Comparison of ENCODE assay signal across 26 cellular contexts in the genomic region with DNA sequence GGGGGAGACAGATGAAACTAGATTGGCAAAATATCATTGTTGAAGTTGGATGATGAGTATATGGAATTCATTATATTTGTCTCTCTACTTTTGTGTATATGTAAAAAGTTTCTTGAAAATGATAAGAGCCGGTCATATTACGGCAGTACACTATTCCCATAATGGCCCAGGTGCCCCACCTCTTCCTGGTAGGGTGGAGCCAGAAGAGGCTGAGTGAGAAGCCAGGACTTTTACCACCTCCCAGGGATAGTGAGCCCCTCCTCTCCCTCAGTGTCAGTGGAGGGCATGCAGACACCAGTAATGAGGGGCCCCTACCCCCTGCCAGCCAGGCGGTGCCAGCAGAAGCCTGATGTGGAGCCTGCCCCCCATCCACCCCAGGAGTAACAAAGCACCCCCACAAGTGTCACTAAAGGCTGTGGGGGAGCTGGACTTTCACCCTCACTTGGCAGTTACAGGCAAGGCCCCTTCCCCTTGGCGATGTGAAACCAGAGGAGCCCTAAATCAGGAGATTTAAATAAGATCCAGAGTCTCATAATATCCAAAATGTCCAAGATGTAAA.
"Had no signal": no experiment of that assay in that cellular context is flagged by ENCODE, and none has a peak within 500 bp of the region (broad histone marks: within the 10 kb centered on the region; RNA-seq: fewer than 3 reads in every experiment).

No MANE protein-coding gene starts in this region.

- H3K4me1 ChIP-seq: body of pancreas, colonic mucosa, esophagus squamous epithelium had no signal

- H3K4me3 ChIP-seq: body of pancreas, colonic mucosa, esophagus squamous epithelium, gastroesophageal sphincter had no signal

- H3K9me3 Mint-ChIP-seq: activated CD4-positive, alpha-beta memory T cell treated with anti-CD3 and anti-CD28 coated beads, Interleukin-2, amount 10 ng/mL, durations not matched to agents 7 days and 5 days; activated CD4-positive, alpha-beta T cell treated with anti-CD3 and anti-CD28 coated beads, Interleukin-2, amount 10 ng/mL, durations not matched to agents 7 days and 5 days; activated T-cell treated with anti-CD3 and anti-CD28 coated beads, Interleukin-2, amount 50 U/mL, for 4 hours; activated T-helper 17 cell treated with anti-CD3 and anti-CD28 coated beads, Interleukin-2, amount 50 U/mL, for 72 hours had no signal

- H3K36me3 ChIP-seq: colonic mucosa, esophagus squamous epithelium, gastroesophageal sphincter had no signal

- H3K27ac ChIP-seq: body of pancreas, colonic mucosa, esophagus squamous epithelium, gastroesophageal sphincter, VCaP had no signal

- H3K27me3 Mint-ChIP-seq: activated naive CD8-positive, alpha-beta T cell had no signal

- ATAC-seq: activated T-cell treated with anti-CD3 and anti-CD28 coated beads, Interleukin-2, amount 50 U/mL, for 4 hours; activated T-helper 17 cell treated with anti-CD3 and anti-CD28 coated beads, Interleukin-2, amount 50 U/mL, for 72 hours; body of pancreas; WTC11 had no signal

- H3K27me3 ChIP-seq: body of pancreas, colonic mucosa, esophagus squamous epithelium, gastroesophageal sphincter had no signal

- H3K4me1 Mint-ChIP-seq: activated T-helper 17 cell treated with anti-CD3 and anti-CD28 coated beads, Interleukin-2, amount 50 U/mL, for 72 hours had no signal

- H3K4me3 Mint-ChIP-seq: activated CD4-positive, alpha-beta memory T cell treated with anti-CD3 and anti-CD28 coated beads, Interleukin-2, amount 10 ng/mL, durations not matched to agents 7 days and 5 days; activated CD4-positive, alpha-beta T cell treated with anti-CD3 and anti-CD28 coated beads, Interleukin-2, amount 10 ng/mL, durations not matched to agents 7 days and 5 days; activated naive CD8-positive, alpha-beta T cell; activated T-cell treated with anti-CD3 and anti-CD28 coated beads, Interleukin-2, amount 50 U/mL, for 4 hours; activated T-helper 17 cell treated with anti-CD3 and anti-CD28 coated beads, Interleukin-2, amount 50 U/mL, for 72 hours; WTC11 had no signal

- H3K36me3 Mint-ChIP-seq: activated naive CD8-positive, alpha-beta T cell; WTC11 had no signal

- DNase-seq: activated CD4-positive, alpha-beta memory T cell treated with anti-CD3 and anti-CD28 coated beads, Interleukin-2, amount 10 ng/mL, durations not matched to agents 7 days and 5 days; activated CD4-positive, alpha-beta T cell treated with anti-CD3 and anti-CD28 coated beads for 1 hour; activated CD4-positive, alpha-beta T cell treated with anti-CD3 and anti-CD28 coated beads for 4 hours; activated CD4-positive, alpha-beta T cell treated with anti-CD3 and anti-CD28 coated beads, Interleukin-2, amount 10 ng/mL, durations not matched to agents 7 days and 5 days; activated CD4-positive, alpha-beta T cell treated with anti-CD3 and anti-CD28 coated beads, Interleukin-2, amount 50 U/mL, for 4 hours; activated CD8-positive, alpha-beta memory T cell treated with anti-CD3 and anti-CD28 coated beads, Interleukin-2, amount 50 U/mL, for 48 hours; activated effector memory CD4-positive, alpha-beta T cell treated with Interleukin-2 at 50 U/mL for 16 hours; activated gamma-delta T cell treated with Interleukin-2 at 50 U/mL for 16 hours; activated naive CD4-positive, alpha-beta T cell treated with anti-CD3 and anti-CD28 coated beads, Interleukin-2, amount 50 U/mL, for 16 hours; activated naive CD4-positive, alpha-beta T cell treated with Interleukin-2 at 50 U/mL for 16 hours; activated T-cell treated with anti-CD3 and anti-CD28 coated beads, Interleukin-2, amount 50 U/mL, for 4 hours; amygdala; aorta; body of pancreas; caudate nucleus; colonic mucosa; effector CD8-positive, alpha-beta T cell; erythroblast; esophagus squamous epithelium; foreskin melanocyte; T-helper 2 cell had no signal

- H3K27ac Mint-ChIP-seq: activated CD4-positive, alpha-beta memory T cell treated with anti-CD3 and anti-CD28 coated beads, Interleukin-2, amount 10 ng/mL, durations not matched to agents 7 days and 5 days; activated CD4-positive, alpha-beta T cell treated with anti-CD3 and anti-CD28 coated beads, Interleukin-2, amount 10 ng/mL, durations not matched to agents 7 days and 5 days; activated naive CD8-positive, alpha-beta T cell; activated T-helper 17 cell treated with anti-CD3 and anti-CD28 coated beads, Interleukin-2, amount 50 U/mL, for 72 hours; WTC11 had no signal

- H3K9me3 ChIP-seq: body of pancreas, colonic mucosa, esophagus squamous epithelium, gastroesophageal sphincter had no signal
